Comparison of ENCODE assay signal across 13 cellular contexts in the genomic region with DNA sequence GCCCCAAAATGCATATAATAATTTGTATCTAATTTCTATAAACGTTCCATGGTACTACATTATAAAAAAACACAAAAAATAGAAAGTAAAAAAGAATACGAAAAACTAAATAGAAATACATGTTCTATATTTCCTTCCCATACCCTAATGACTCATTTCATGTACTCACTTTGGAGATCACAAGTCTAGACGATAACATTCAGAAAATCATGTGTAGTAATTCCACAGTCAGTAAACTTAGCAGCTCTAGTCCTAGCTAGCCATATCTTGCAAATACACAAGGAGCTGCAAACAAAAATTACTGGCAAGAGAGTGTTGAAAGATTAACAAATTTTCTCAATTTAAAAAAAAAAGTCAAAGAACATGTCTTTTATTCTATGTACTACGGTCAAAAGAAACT. TPM values are rescaled to one million over a fixed set of nuclear protein-coding genes. Genes with fewer than 3 reads are reported as not detected.
DNase-seq lines count a peak whose midpoint lies in the region; TF ChIP-seq lines count a peak whose summit lies in the region.
"Had no signal": no experiment of that assay in that cellular context is flagged by ENCODE, and none has a peak within 500 bp of the region (broad histone marks: within the 10 kb centered on the region; RNA-seq: fewer than 3 reads in every experiment).

No MANE protein-coding gene starts in this region.

- CTCF ChIA-PET in activated CD4-positive, alpha-beta T cell treated with anti-CD3 and anti-CD28 coated beads, Interleukin-2, amount 10 ng/mL, durations not matched to agents 7 days and 5 days (lab: Charles Lee) = no interaction called here
- CTCF ChIA-PET in RWPE1 (lab: Yijun Ruan, JAX) = interaction anchor here (0.6 to 1.4 kb wide), 2 partner anchors 117 to 363 kb away, joined by 3 to 5 read pairs; no protein-coding TSS in a partner anchor

- TF ChIP-seq CTCF in RWPE1 (conservative IDR thresholded peaks at IDR 0.05; ENCODE audit: low read depth) (no peak), lower leg skin (IDR thresholded peaks at IDR 0.05) (no peak), vagina (IDR thresholded peaks at IDR 0.05) (no peak)

- POLR2A ChIA-PET in activated CD4-positive, alpha-beta T cell treated with anti-CD3 and anti-CD28 coated beads, Interleukin-2, amount 10 ng/mL, durations not matched to agents 7 days and 5 days (lab: Charles Lee) = no interaction called here
- POLR2A ChIA-PET in RWPE1 (lab: Yijun Ruan, JAX; ENCODE audit: low non-redundant PET) = interaction anchor here (0.6 kb wide), 1 partner anchor 71 kb away, joined by 4 read pairs; no protein-coding TSS in a partner anchor

- H3K27ac Mint-ChIP-seq in activated CD4-positive, alpha-beta T cell treated with anti-CD3 and anti-CD28 coated beads, Interleukin-2, amount 10 ng/mL, durations not matched to agents 7 days and 5 days = no peak overlapping the region

- no peaks in the 10 kb centered on the region for H3K27me3 ChIP-seq in skeletal muscle satellite cell (ENCODE audit: control insufficient read depth, insufficient read depth, low read length)
- H3K27me3 ChIP-seq in vagina = no peaks in the 10 kb centered on the region

- H3K9me3 Mint-ChIP-seq in activated CD4-positive, alpha-beta T cell treated with anti-CD3 and anti-CD28 coated beads, Interleukin-2, amount 10 ng/mL, durations not matched to agents 7 days and 5 days = no peaks in the 10 kb centered on the region
- H3K9me3 Mint-ChIP-seq: activated T-helper 2 cell treated with anti-CD3 and anti-CD28 coated beads, Interferon-gamma antibody, Interleukin-2, Interleukin-4, amounts not matched to agents 10 μg/mL and 5 μg/mL and 100 μg/mL, durations not matched to agents 14 hours and 24 hours and 36 hours had no signal

- 53 to 54% methylated on average over 4 of the region's 4 CpGs for WGBS in lower leg skin, 2 donors

- no peak overlapping the region for H3K9ac ChIP-seq in skeletal muscle satellite cell (ENCODE audit: low read depth, low read length)

- H3K4me1 ChIP-seq in skeletal muscle satellite cell (ENCODE audit: control insufficient read depth, insufficient read depth, low read length) (no peaks in the 10 kb centered on the region), vagina (peaks cover 31% of the 10 kb centered on the region)

- no peaks in the 10 kb centered on the region for H3K9me3 ChIP-seq in skeletal muscle satellite cell (replicated peaks; ENCODE audit: low read length)
- no peaks in the 10 kb centered on the region for H3K9me3 ChIP-seq in vagina

- H3K27ac ChIP-seq in RWPE1 (no peak overlapping the region; the same call in 1 of the 2 replicates), vagina (no peak overlapping the region)

- peaks cover 25% of the 10 kb centered on the region for H3K36me3 Mint-ChIP-seq in activated CD4-positive, alpha-beta T cell treated with anti-CD3 and anti-CD28 coated beads, Interleukin-2, amount 10 ng/mL, durations not matched to agents 7 days and 5 days (ENCODE audit: low read depth)

- no peak for DNase-seq in activated CD4-positive, alpha-beta T cell treated with anti-CD3 and anti-CD28 coated beads, Interleukin-2, amount 10 ng/mL, durations not matched to agents 7 days and 5 days
- DNase-seq in activated CD4-positive, alpha-beta T cell treated with anti-CD3 and anti-CD28 coated beads, Interleukin-2, amount 50 U/mL, for 4 hours = no peak
- DNase-seq in RWPE1 (ENCODE audit: low spot score) (peak; percentile 4), erythroblast (lab: John Stamatoyannopoulos, UW) (peak; percentile 15 to 37), lower leg skin (ENCODE audit: low spot score in 2 of 2) (no peak), NOMO-1 treated with dmso at 0.1 percent for 144 hours (lab: John Stamatoyannopoulos, UW; ENCODE audit: unreplicated experiment) (no peak), vagina (ENCODE audit: extremely low spot score in 2 of 2) (no peak)
- DNase-seq: ACHN; NCI-H1436 treated with DMSO at 0.1 percent for 48 hours; stimulated activated CD4-positive, alpha-beta T cell treated with anti-CD3 and anti-CD28 coated beads, Interleukin-2, amount 100 ng/mL, for 24 hours; substantia nigra had no signal

- H3K4me3 Mint-ChIP-seq in activated CD4-positive, alpha-beta T cell treated with anti-CD3 and anti-CD28 coated beads, Interleukin-2, amount 10 ng/mL, durations not matched to agents 7 days and 5 days = peak overlapping the region; percentile 22

- peaks cover 17% of the 10 kb centered on the region for H3K36me3 ChIP-seq in skeletal muscle satellite cell (ENCODE audit: insufficient read depth, low read length)
- peaks cover 0 to 18% of the 10 kb centered on the region in 2 donors for H3K36me3 ChIP-seq in vagina

- TF ChIP-seq POLR2A in erythroblast (IDR thresholded peaks at IDR 0.05; ENCODE audit: low read length) (no peak), lower leg skin (IDR thresholded peaks at IDR 0.05) (no peak), vagina (IDR thresholded peaks at IDR 0.05) (no peak)

- H3K4me2 ChIP-seq in skeletal muscle satellite cell (ENCODE audit: low read length) = peak overlapping the region; percentile 56

- peaks cover 3% of the 10 kb centered on the region for H3K27me3 Mint-ChIP-seq in activated CD4-positive, alpha-beta T cell treated with anti-CD3 and anti-CD28 coated beads, Interleukin-2, amount 10 ng/mL, durations not matched to agents 7 days and 5 days

- peaks cover 30% of the 10 kb centered on the region for H3K4me1 Mint-ChIP-seq in activated CD4-positive, alpha-beta T cell treated with anti-CD3 and anti-CD28 coated beads, Interleukin-2, amount 10 ng/mL, durations not matched to agents 7 days and 5 days

- no peak overlapping the region for H3K4me3 ChIP-seq in skeletal muscle satellite cell (ENCODE audit: low read length)
- H3K4me3 ChIP-seq in lower leg skin (ENCODE audit: low read depth, poor library complexity, severe bottlenecking) = no peak overlapping the region
- no peak overlapping the region for H3K4me3 ChIP-seq in vagina

- intact Hi-C loops in lower leg skin (cut with DNase I; ENCODE audit: low total_unique reads) = no loop called here
- intact Hi-C loops in vagina (cut with DNase I) = no loop called here

RNA-seq across cellular contexts. Expression of a gene that starts 1.4 kb away (rescaled TPM):
- 10 to 100 TPM; 24.0 to 27.1 TPM for total RNA-seq in activated CD4-positive, alpha-beta T cell treated with anti-CD3 and anti-CD28 coated beads, Interleukin-2, amount 10 ng/mL, durations not matched to agents 7 days and 5 days
- total RNA-seq in skeletal muscle satellite cell (2012; rRNA removed) = 9.6 and 11.9 TPM in 2 replicates
- total RNA-seq in lower leg skin (10 to 100 TPM; 18.0 to 24.3 (median 21.5) TPM), vagina (21.9 TPM)

RNA-seq across cellular contexts. Expression of a gene that starts 25.1 kb away (rescaled TPM):
- total RNA-seq in activated CD4-positive, alpha-beta T cell treated with anti-CD3 and anti-CD28 coated beads, Interleukin-2, amount 10 ng/mL, durations not matched to agents 7 days and 5 days = under 1 TPM; 0.37 to 0.40 TPM
- total RNA-seq in skeletal muscle satellite cell (2012; rRNA removed) = not detected in 2 replicates
- total RNA-seq in lower leg skin = 1 to 10 TPM; 1.5 to 7.7 (median 3.2) TPM
- total RNA-seq in vagina = 1.2 TPM

Comparison
In these comparisons a context has a peak if more than half of its experiments do, and no peak if none do; other contexts are left out.
1. DNase-seq: peak in RWPE1 (single experiment) and erythroblast (2 of 2); none in activated CD4-positive, alpha-beta T cell treated with anti-CD3 and anti-CD28 coated beads, Interleukin-2, amount 10 ng/mL, durations not matched to agents 7 days and 5 days (single experiment), activated CD4-positive, alpha-beta T cell treated with anti-CD3 and anti-CD28 coated beads, Interleukin-2, amount 50 U/mL, for 4 hours (0 of 2), lower leg skin (0 of 2), NOMO-1 treated with dmso at 0.1 percent for 144 hours (single experiment) and vagina (0 of 2).